Comparison of ENCODE assay signal across 12 cellular contexts in the genomic region with DNA sequence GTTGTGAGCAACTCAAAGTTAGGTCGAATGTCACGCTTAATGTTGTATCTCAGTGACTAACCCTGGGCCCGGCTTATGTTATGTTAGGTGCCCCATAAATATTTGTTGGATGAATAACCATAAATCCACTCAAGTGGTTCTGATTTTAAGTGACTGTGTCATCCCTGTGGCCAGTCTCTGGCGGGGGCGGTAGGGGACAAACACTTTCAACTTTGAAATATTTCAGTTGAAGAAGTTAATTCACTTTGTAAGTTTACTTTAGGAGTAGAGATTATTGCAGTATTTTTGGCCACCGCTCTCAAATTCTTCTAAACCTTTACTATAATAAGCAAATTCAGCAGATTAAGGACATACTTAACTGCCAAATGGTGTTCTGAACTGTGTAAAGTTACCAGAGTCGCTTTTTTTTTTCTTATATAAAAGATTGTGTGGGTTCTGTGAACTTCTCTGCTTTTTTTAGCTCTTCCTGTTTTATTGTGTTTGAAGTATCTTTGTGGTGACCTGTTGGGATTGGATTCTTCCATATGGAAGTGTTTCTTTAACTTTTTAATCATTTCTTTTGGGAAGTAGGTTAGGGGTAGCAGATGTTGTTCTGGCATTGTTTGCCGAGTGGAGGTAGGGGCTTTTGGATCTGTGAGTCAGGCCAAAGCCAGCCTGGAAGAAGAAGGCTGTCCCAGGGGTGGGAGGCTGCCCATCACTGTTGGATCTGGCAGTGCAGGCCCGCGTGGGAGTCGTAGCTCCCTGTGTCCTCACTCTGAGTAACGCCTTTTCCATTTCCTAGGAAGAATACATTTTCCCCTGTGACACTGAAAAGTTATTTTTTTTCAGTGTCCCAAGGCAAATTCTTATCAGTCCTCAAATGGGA.
DNase-seq lines count a peak whose midpoint lies in the region; TF ChIP-seq lines count a peak whose summit lies in the region.
"Had no signal": no experiment of that assay in that cellular context is flagged by ENCODE, and none has a peak within 500 bp of the region (broad histone marks: within the 10 kb centered on the region; RNA-seq: fewer than 3 reads in every experiment).

No MANE protein-coding gene starts in this region.

- H3K4me3 ChIP-seq in coronary artery (peak overlapping the region; percentile 8), H7 (ENCODE audit: insufficient read depth, low read depth, low read length) (no peak overlapping the region)

- DNase-seq in AG09319 (ENCODE audit: extremely low read depth, low read depth) (peak; percentile 57), LoVo (ENCODE audit: low spot score) (peak; percentile 80), coronary artery (ENCODE audit: low spot score) (no peak), renal cortical epithelial cell (ENCODE audit: low read depth) (peak; percentile 68), H7 (no peak), NCI-H1694 treated with DMSO at 0.1 percent for 48 hours (lab: John Stamatoyannopoulos, UW) (no peak), medulla oblongata (ENCODE audit: extremely low spot score) (no peak), NCI-H1417 treated with DMSO at 0.1 percent for 48 hours (lab: John Stamatoyannopoulos, UW) (no peak)
- DNase-seq: activated T-cell treated with anti-CD3 and anti-CD28 coated beads, Interleukin-2, amount 50 U/mL, for 4 hours; KBM-7; NCI-H510A; small intestine had no signal

- peak overlapping the region; percentile 75 to 84 for H3K27ac ChIP-seq in coronary artery

- TF ChIP-seq CTCF in AG09319 (IDR thresholded peaks at IDR 0.05; ENCODE audit: low read depth, low read length) = no peak
- no peak for TF ChIP-seq CTCF in coronary artery (IDR thresholded peaks at IDR 0.05)

- no peaks in the 10 kb centered on the region for H3K27me3 ChIP-seq in H7 (ENCODE audit: control insufficient read depth, insufficient read depth, low read length)

- no peaks in the 10 kb centered on the region for H3K36me3 ChIP-seq in H7 (replicated peaks; ENCODE audit: control insufficient read depth, insufficient read depth, low read length)

Comparison
In these comparisons a context has a peak if more than half of its experiments do, and no peak if none do; other contexts are left out.
1. DNase-seq: peak in AG09319 (single experiment), LoVo (single experiment) and renal cortical epithelial cell (single experiment); none in coronary artery (single experiment), H7 (single experiment), NCI-H1694 treated with DMSO at 0.1 percent for 48 hours (single experiment), medulla oblongata (single experiment) and NCI-H1417 treated with DMSO at 0.1 percent for 48 hours (single experiment).